ENCODE assay signal across 8 cellular contexts in genomic region chr11:130069684-130070108, GRCh38. TPM values are rescaled to one million over a fixed set of nuclear protein-coding genes. Genes with fewer than 3 reads are reported as not detected.
A peak's percentile ranks its signal among the peaks of the same experiment; 100 is the strongest.
DNase-seq lines count a peak whose midpoint lies in the region; ATAC-seq and TF ChIP-seq lines count a peak whose summit lies in the region.

Gene APLP2 (plus strand): TSS chr11:130069894. CDS start chr11:130069978, 84 bp downstream.

- no peaks in the 10 kb centered on the region for H4K20me1 ChIP-seq in H9 (ENCODE audit: control insufficient read depth, insufficient read depth, insufficient read length)

- no peak within 1 kb of the TSS for H2BK15ac ChIP-seq in H9 (ENCODE audit: low read depth, low read length)

- H3K27ac ChIP-seq in H9 (ENCODE audit: insufficient read length, low read depth, low read length) = no peak within 1 kb of the TSS

- peaks cover 5% of the 10 kb centered on the region; the same call in 1 of the 2 replicates for H3K4me1 ChIP-seq in ES-I3 (ENCODE audit: insufficient read depth, low read length)
- H3K4me1 ChIP-seq in H9 (ENCODE audit: insufficient read depth, low read length) = no peaks in the 10 kb centered on the region; the same call in 1 of the 2 replicates

- H3K4me1 Mint-ChIP-seq in H9 = peaks cover 36% of the 10 kb centered on the region in 2 experiments
- H3K4me1 Mint-ChIP-seq in natural killer cell treated with Interleukin-12 subunit alpha and Interleukin-12 subunit beta and Interleukin-15 and Interleukin-18, amount 100 ng/mL, for 72 hours (ENCODE audit: low read depth in 2 of 2) = peaks cover 27 to 28% of the 10 kb centered on the region in 2 donors

- H3K56ac ChIP-seq in H9 (ENCODE audit: insufficient read length, low read depth, low read length) = no peak within 1 kb of the TSS

- peak within 1 kb of the TSS; percentile 93 for H3K14ac ChIP-seq in H9 (ENCODE audit: insufficient read depth, low read length)

- peak; percentile 97 to 99 for ATAC-seq in natural killer cell treated with Interleukin-12 subunit alpha and Interleukin-12 subunit beta and Interleukin-15 and Interleukin-18, amount 100 ng/mL, for 72 hours

- TF ChIP-seq POLR2A in Raji (IDR thresholded peaks at IDR 0.05; ENCODE audit: insufficient read depth, low read depth, low read length) = peak; percentile 97

- H3K27me3 Mint-ChIP-seq in H9 (ENCODE audit: low read depth) = peaks cover 25% of the 10 kb centered on the region
- H3K27me3 Mint-ChIP-seq in natural killer cell treated with Interleukin-12 subunit alpha and Interleukin-12 subunit beta and Interleukin-15 and Interleukin-18, amount 100 ng/mL, for 72 hours = peaks cover 3 to 5% of the 10 kb centered on the region in 2 donors

- no peak within 1 kb of the TSS for H3K4ac ChIP-seq in H9 (ENCODE audit: low read depth, low read length)

- H3K9ac ChIP-seq in ES-I3 (ENCODE audit: low read depth, low read length) (peak within 1 kb of the TSS; percentile 95), H9 (ENCODE audit: extremely low read depth, insufficient read length, low read length) (peak within 1 kb of the TSS; percentile 85)

- WGBS in H9 (ENCODE audit: extremely low coverage, insufficient read length, low lambda C conversion rate) = no CpG with 5 or more reads among the region's 47 CpGs

- H3K79me1 ChIP-seq in H9 (ENCODE audit: insufficient read depth, low read depth, low read length, poor library complexity, severe bottlenecking) = no peaks in the 10 kb centered on the region

- H3K18ac ChIP-seq in H9 (ENCODE audit: insufficient read length, low read depth, low read length) = peak within 1 kb of the TSS; percentile 89

- peak within 1 kb of the TSS; percentile 44 to 87 (median 75); a peak in 5 of 7 replicates for H3K27ac Mint-ChIP-seq in H9
- H3K27ac Mint-ChIP-seq in natural killer cell treated with Interleukin-12 subunit alpha and Interleukin-12 subunit beta and Interleukin-15 and Interleukin-18, amount 100 ng/mL, for 72 hours = peak within 1 kb of the TSS; percentile 76 to 77

- H3K23ac ChIP-seq in H9 (ENCODE audit: insufficient read length, low read depth, low read length) = no peak within 1 kb of the TSS

- no peak within 1 kb of the TSS for H4K91ac ChIP-seq in H9 (ENCODE audit: insufficient read length, low read depth, low read length)

- peaks cover 0 to 2% of the 10 kb centered on the region in 2 experiments; a peak in 1 of 5 replicates for H3K9me3 Mint-ChIP-seq in H9
- no peaks in the 10 kb centered on the region for H3K9me3 Mint-ChIP-seq in natural killer cell treated with Interleukin-12 subunit alpha and Interleukin-12 subunit beta and Interleukin-15 and Interleukin-18, amount 100 ng/mL, for 72 hours

- no peak within 1 kb of the TSS for H3T11ph ChIP-seq in H9 (ENCODE audit: low read length)

- peak within 1 kb of the TSS; percentile 95 for H3K4me2 ChIP-seq in H9 (ENCODE audit: insufficient read depth, insufficient read length, low read length)

- peaks cover 18% of the 10 kb centered on the region for H3K23me2 ChIP-seq in H9 (ENCODE audit: insufficient read length, low read depth, low read length, poor library complexity, severe bottlenecking)

- H2AK5ac ChIP-seq in H9 (ENCODE audit: insufficient read length, low read length) = no peak within 1 kb of the TSS

- H4K8ac ChIP-seq in H9 (replicated peaks; ENCODE audit: insufficient read length, low read depth, low read length) = no peak within 1 kb of the TSS

- no peaks in the 10 kb centered on the region for H3K9me3 ChIP-seq in ES-I3 (ENCODE audit: control insufficient read depth, insufficient read depth, low read length)
- no peaks in the 10 kb centered on the region for H3K9me3 ChIP-seq in H9 (ENCODE audit: control insufficient read depth, low read depth, low read length)

- H2BK20ac ChIP-seq in H9 (ENCODE audit: low read depth, low read length, poor library complexity, severe bottlenecking) = no peak within 1 kb of the TSS

- no peaks in the 10 kb centered on the region; the same call in 1 of the 2 replicates for H3K27me3 ChIP-seq in H9 (ENCODE audit: insufficient read depth, low read length)

- no peak within 1 kb of the TSS for H2AFZ ChIP-seq in H9 (ENCODE audit: low read length)

- peaks cover 20% of the 10 kb centered on the region; the same call in 1 of the 2 replicates for H3K79me2 ChIP-seq in H9 (ENCODE audit: insufficient read depth, low read length)

- H2BK5ac ChIP-seq in H9 (ENCODE audit: insufficient read length, low read length) = no peak within 1 kb of the TSS

- no peak for TF ChIP-seq CTCF in H9 (conservative IDR thresholded peaks at IDR 0.05)

- peaks cover 3 to 5% (median 3%) of the 10 kb centered on the region in 3 experiments; a peak in 6 of 7 replicates for H3K36me3 Mint-ChIP-seq in H9 (ENCODE audit: insufficient read depth in 1 of 3, low read depth in 3 of 3)
- no peaks in the 10 kb centered on the region for H3K36me3 Mint-ChIP-seq in natural killer cell treated with Interleukin-12 subunit alpha and Interleukin-12 subunit beta and Interleukin-15 and Interleukin-18, amount 100 ng/mL, for 72 hours

- H3K36me3 ChIP-seq in ES-I3 (ENCODE audit: insufficient read depth, low read length) = no peaks in the 10 kb centered on the region

- DNase-seq in H9 = peak; percentile 99
- peak; percentile 98 for DNase-seq in M059J (ENCODE audit: low read depth)
- DNase-seq in activated T-helper 9 cell treated with anti-CD3 and anti-CD28 coated beads, Interleukin-2, amount 50 U/mL, for 16 hours (ENCODE audit: low read depth) = peak; percentile 95
- DNase-seq in fibroblast of peridontal ligament (ENCODE audit: extremely low read depth) = peak; percentile 95
- peak; percentile 99 for DNase-seq in natural killer cell treated with Interleukin-12 subunit alpha and Interleukin-12 subunit beta and Interleukin-15 and Interleukin-18, amount 100 ng/mL, for 72 hours (ENCODE audit: low spot score)
- DNase-seq in stimulated activated naive CD4-positive, alpha-beta T cell treated with Interleukin-2 at 50 U/mL for 16 hours (lab: John Stamatoyannopoulos, UW) = peak; percentile 97

- no peak within 1 kb of the TSS for H4K5ac ChIP-seq in H9 (ENCODE audit: insufficient read length, low read depth, low read length)

- peak within 1 kb of the TSS; percentile 80 to 95 for H3K4me3 Mint-ChIP-seq in H9
- H3K4me3 Mint-ChIP-seq in natural killer cell treated with Interleukin-12 subunit alpha and Interleukin-12 subunit beta and Interleukin-15 and Interleukin-18, amount 100 ng/mL, for 72 hours = peak within 1 kb of the TSS; percentile 97

- H2BK120ac ChIP-seq in H9 (ENCODE audit: low read depth, low read length, poor library complexity, severe bottlenecking) = no peak within 1 kb of the TSS

- no peak within 1 kb of the TSS for H2BK12ac ChIP-seq in H9 (ENCODE audit: insufficient read length, low read depth, low read length)

RNA-seq across cellular contexts. Expression of gene APLP2, which starts in this region (rescaled TPM):
- total RNA-seq in H9 (2021) = 323 and 328 TPM in 2 replicates
- total RNA-seq in M059J (2014; rRNA removed; shearing (Covaris generic)) = 246 and 418 TPM in 2 replicates
- total RNA-seq in natural killer cell treated with Interleukin-12 subunit alpha and Interleukin-12 subunit beta and Interleukin-15 and Interleukin-18, amount 100 ng/mL, for 72 hours = 10 to 100 TPM; 37.9 to 56.2 TPM
